ENCODE assay signal across 9 cellular contexts in the genomic region with DNA sequence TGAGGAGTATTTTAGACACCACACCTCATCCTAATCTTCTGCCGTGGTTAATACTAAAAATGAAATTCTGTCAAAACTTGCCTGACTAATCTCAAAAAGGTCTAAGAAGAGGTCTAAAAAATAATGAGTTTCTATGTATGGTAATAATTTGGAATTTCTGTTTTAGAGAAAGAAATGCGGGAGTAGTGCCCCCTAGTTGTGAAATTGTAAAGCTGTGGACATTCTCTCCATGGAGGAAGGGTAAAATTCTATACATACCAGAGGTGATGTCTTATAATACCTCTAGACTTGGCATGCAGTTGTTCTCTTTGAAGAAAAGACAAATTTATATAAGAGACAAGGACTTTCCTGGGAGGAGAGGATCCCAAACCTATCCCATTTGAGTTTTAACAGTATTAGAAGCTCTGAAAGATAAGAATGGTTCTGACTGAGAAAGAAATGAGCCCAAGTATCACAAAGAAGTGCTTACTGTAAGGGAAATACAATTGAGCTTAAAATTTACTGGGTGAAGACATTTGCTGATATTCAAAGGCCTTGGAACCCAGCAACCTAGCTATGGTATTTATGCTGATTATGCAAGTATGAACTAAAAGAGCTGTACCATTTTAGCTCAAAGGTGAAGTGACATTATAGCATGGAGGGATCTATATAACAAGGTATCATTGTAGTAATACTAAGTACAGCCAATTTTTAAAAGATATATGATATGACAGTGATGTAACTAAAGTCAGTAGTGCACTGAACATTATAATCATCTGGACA. TPM values are rescaled to one million over a fixed set of nuclear protein-coding genes. Genes with fewer than 3 reads are reported as not detected.
DNase-seq lines count a peak whose midpoint lies in the region; ATAC-seq and TF ChIP-seq lines count a peak whose summit lies in the region.
"Had no signal": no experiment of that assay in that cellular context is flagged by ENCODE, and none has a peak within 500 bp of the region (broad histone marks: within the 10 kb centered on the region; RNA-seq: fewer than 3 reads in every experiment).

No MANE protein-coding gene starts in this region.

- RAD21 ChIA-PET in HCT116 (lab: Charles Lee; ENCODE audit: low non-redundant PET in 1 of 2, low total read pairs in 2 of 2, uncharacterized antibody in 2 of 2, unreplicated experiment in 2 of 2) = no interaction called here

- no peaks in the 10 kb centered on the region for H3K9me2 ChIP-seq in HCT116 (ENCODE audit: insufficient read depth)

- H3K4me3 ChIP-seq in HCT116 (replicated peaks in 1 of 2; ENCODE audit: low read depth in 1 of 2, low read length in 2 of 2) (no peak overlapping the region), kidney epithelial cell (ENCODE audit: low read depth, low read length) (no peak overlapping the region), MG63 (no peak overlapping the region)

- TF ChIP-seq POLR2A in HCT116 (IDR thresholded peaks at IDR 0.05; ENCODE audit: borderline replicate concordance, extremely low read depth, insufficient read depth, insufficient read length) = no peak

- DNase-seq in ACHN (peak; percentile 37), HCT116 (ENCODE audit: low read depth, low spot score) (no peak), kidney epithelial cell (ENCODE audit: low read depth) (no peak), MG63 (no peak), NCI-H2196 (lab: John Stamatoyannopoulos, UW; ENCODE audit: unreplicated experiment) (no peak)
- DNase-seq in stimulated activated CD4-positive, alpha-beta T cell treated with anti-CD3 and anti-CD28 coated beads, Interleukin-15, amount 100 ng/mL, for 24 hours = no peak
- DNase-seq: T1000 had no signal

- H3K36me3 ChIP-seq in HCT116 (ENCODE audit: control insufficient read depth in 1 of 2, insufficient read depth in 2 of 2, low read length in 2 of 2) (no peaks in the 10 kb centered on the region), kidney epithelial cell (ENCODE audit: control insufficient read depth, insufficient read depth, low read length) (no peaks in the 10 kb centered on the region), MG63 (no peaks in the 10 kb centered on the region)

- H3K27ac ChIP-seq in HCT116 (ENCODE audit: low read depth, low read length) (no peak overlapping the region), VCaP (no peak overlapping the region)

- CTCF ChIA-PET in HCT116 (lab: Charles Lee) = interaction anchor here (1.3 to 1.8 kb wide), 4 partner anchors 15 to 830 kb away, joined by 4 to 6 read pairs (median 5); no protein-coding TSS in a partner anchor

- 0 out of 2 replicates have a peak, but pooled peaks have one; percentile 3 for TF ChIP-seq RAD21 in HCT116 (IDR thresholded peaks at IDR 0.05; ENCODE audit: low read depth)

- no peak overlapping the region for H3K9ac ChIP-seq in HCT116 (ENCODE audit: low read length)

- no peaks in the 10 kb centered on the region for H3K79me2 ChIP-seq in HCT116 (ENCODE audit: insufficient read depth, low read length)

- intact Hi-C loops in HCT116 (cut with micrococcal nuclease) = no loop called here

- no peaks in the 10 kb centered on the region for H4K20me1 ChIP-seq in HCT116 (ENCODE audit: insufficient read depth)

- ATAC-seq in HCT116 = no peak
- no peak for ATAC-seq in GM19328 (IDR thresholded peaks at IDR 0.05; ENCODE audit: unreplicated experiment)

- no TSS peak for BruUV-seq in HCT116 (replicated peaks; lab: Mats Ljungman, UMichigan)

- H3K27me3 ChIP-seq in HCT116 (ENCODE audit: insufficient read depth, low read length) = no peaks in the 10 kb centered on the region
- H3K27me3 ChIP-seq in kidney epithelial cell (ENCODE audit: control insufficient read depth, insufficient read depth, low read length) = no peaks in the 10 kb centered on the region
- H3K27me3 ChIP-seq in MG63 = no peaks in the 10 kb centered on the region

- no peak overlapping the region for H3K4me2 ChIP-seq in HCT116 (ENCODE audit: low read length)

- no peak overlapping the region for H2AFZ ChIP-seq in HCT116 (ENCODE audit: low read depth, low read length, poor library complexity, severe bottlenecking)

- in situ Hi-C loops in ACHN (cut with HindIII; ENCODE audit: low pct_ligation_motif_present, low pct_unique_long_range_greater_than_20kb, low sequenced_read_pairs) = no loop called here

- POLR2A ChIA-PET in HCT116 (lab: Charles Lee) = no interaction called here

- no peaks in the 10 kb centered on the region for H3K4me1 ChIP-seq in HCT116 (ENCODE audit: control insufficient read depth in 1 of 2, insufficient read depth in 2 of 2, low read length in 2 of 2)

- TF ChIP-seq CTCF in HCT116 (IDR thresholded peaks at IDR 0.05 in 2 of 3, conservative IDR thresholded peaks at IDR 0.05 in 1 of 3; ENCODE audit: borderline replicate concordance in 1 of 3, insufficient read depth in 1 of 3, low read depth in 2 of 3, low read length in 2 of 3) (peak in 2 of 3 experiments; percentile 7 to 25; a peak in 2 of 6 replicates), VCaP (conservative IDR thresholded peaks at IDR 0.05) (peak; percentile 75), kidney epithelial cell (IDR thresholded peaks at IDR 0.05; ENCODE audit: insufficient read depth, low read length, poor library complexity, severe bottlenecking) (peak; percentile 48)

- H3K9me3 ChIP-seq in HCT116 (ENCODE audit: control insufficient read depth in 1 of 2, insufficient read depth in 1 of 2, low read depth in 1 of 2, low read length in 2 of 2) = peaks cover 3 to 9% of the 10 kb centered on the region in 2 experiments; a peak in 1 of 4 replicates
- no peaks in the 10 kb centered on the region; the same call in 1 of the 2 replicates for H3K9me3 ChIP-seq in MG63

TF ChIP-seq in HCT116, 20 proteins besides CTCF, POLR2A, EP300 and RAD21:
- TF ChIP-seq CBX3 (IDR thresholded peaks at IDR 0.05; ENCODE audit: low read depth) (no peak), ZNF274 (IDR thresholded peaks at IDR 0.05; ENCODE audit: low read depth, low read length) (no peak)

RNA-seq across cellular contexts. Expression of gene EPHA7, which starts 5.1 kb away (rescaled TPM):
- total RNA-seq in HCT116 (2021; ENCODE audit: unreplicated experiment) (not detected), kidney epithelial cell (0.88 and 0.96 TPM in 2 replicates)
- not detected in 2 replicates for polyA plus RNA-seq in HCT116 (2012)
- total RNA-seq in MG63 (2014; rRNA removed; shearing (Covaris generic); ENCODE audit: low replicate concordance) = 4.3 and 7.0 TPM in 2 replicates

Comparison
In these comparisons a context has a peak if more than half of its experiments do, and no peak if none do; other contexts are left out.
1. CTCF ChIP-seq: peak in every context shown above with its lines; median percentile 75 in VCaP; 48 in kidney epithelial cell; 16 in HCT116.